Comparison of ENCODE assay signal across 9 cellular contexts in the genomic region with DNA sequence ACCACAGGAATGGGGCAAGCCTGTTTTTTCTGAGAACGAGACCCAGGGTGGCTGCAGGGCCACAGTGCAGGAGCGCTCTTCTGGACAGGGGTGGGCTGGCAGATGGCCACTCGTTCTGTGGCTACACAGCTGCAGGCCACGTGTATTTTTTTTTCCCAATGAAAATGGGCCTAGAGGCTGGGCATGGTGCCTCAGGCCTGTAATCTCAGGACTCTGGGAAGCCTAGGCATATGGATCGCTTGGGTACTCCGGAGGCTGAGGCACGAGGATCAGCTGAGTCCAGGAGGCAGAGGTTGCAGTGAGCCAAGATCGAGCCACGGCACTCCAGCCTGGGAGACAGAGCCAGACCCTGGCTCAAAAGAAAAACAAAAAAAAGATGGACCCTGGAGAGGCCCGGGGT. TPM values are rescaled to one million over a fixed set of nuclear protein-coding genes. Genes with fewer than 3 reads are reported as not detected.
DNase-seq lines count a peak whose midpoint lies in the region; ATAC-seq and TF ChIP-seq lines count a peak whose summit lies in the region.
"Had no signal": no experiment of that assay in that cellular context is flagged by ENCODE, and none has a peak within 500 bp of the region (broad histone marks: within the 10 kb centered on the region; RNA-seq: fewer than 3 reads in every experiment).

No MANE protein-coding gene starts in this region.

- no peak for TF ChIP-seq CTCF in WERI-Rb-1 (IDR thresholded peaks at IDR 0.05; ENCODE audit: low read depth, low read length)
- no peak for TF ChIP-seq CTCF in hepatocyte (IDR thresholded peaks at IDR 0.05; ENCODE audit: poor library complexity)
- no peak for TF ChIP-seq CTCF in suprapubic skin (IDR thresholded peaks at IDR 0.05)

- ATAC-seq in activated CD4-positive, alpha-beta T cell treated with anti-CD3 and anti-CD28 coated beads for 36 hours, result no peak
- ATAC-seq in HG02678 (IDR thresholded peaks at IDR 0.05; ENCODE audit: unreplicated experiment), result no peak

- H4K20me1 ChIP-seq in hepatocyte (ENCODE audit: insufficient read depth, poor library complexity, severe bottlenecking), result peaks cover 3% of the 10 kb centered on the region

- H3K27me3 ChIP-seq in WERI-Rb-1 (ENCODE audit: insufficient read depth, low read depth, severe bottlenecking) (no peaks in the 10 kb centered on the region), hepatocyte (no peaks in the 10 kb centered on the region), suprapubic skin (no peaks in the 10 kb centered on the region)

- no peak overlapping the region for H3K27ac Mint-ChIP-seq in activated CD4-positive, alpha-beta T cell treated with anti-CD3 and anti-CD28 coated beads for 36 hours

- no peak for TF ChIP-seq POLR2A in suprapubic skin (IDR thresholded peaks at IDR 0.05)

- no peak for DNase-seq in activated CD4-positive, alpha-beta T cell treated with anti-CD3 and anti-CD28 coated beads for 36 hours
- no peak for DNase-seq in activated CD4-positive, alpha-beta T cell treated with anti-CD3 and anti-CD28 coated beads for 48 hours
- DNase-seq in WERI-Rb-1, result peak; percentile 23
- DNase-seq in hepatocyte (ENCODE audit: low spot score), result no peak
- DNase-seq in suprapubic skin (ENCODE audit: low spot score in 2 of 2), result no peak
- DNase-seq in stimulated activated CD4-positive, alpha-beta T cell treated with anti-CD3 and anti-CD28 coated beads, Interleukin-1b, Interleukin-23, amount 100 ng/mL, for 48 hours, result no peak
- no peak for DNase-seq in hippocampal formation (lab: John Stamatoyannopoulos, UW)

- intact Hi-C loops in activated CD4-positive, alpha-beta T cell treated with anti-CD3 and anti-CD28 coated beads for 36 hours (cut with DNase I, micrococcal nuclease), result loop anchor here in 1 of 2 experiments (1.0 kb wide), 3 partner anchors 28 to 86 kb away; a partner anchor contains a TSS

- no peaks in the 10 kb centered on the region for H3K9me3 ChIP-seq in WERI-Rb-1 (ENCODE audit: severe bottlenecking)
- H3K9me3 ChIP-seq in hepatocyte (ENCODE audit: low read depth), result no peaks in the 10 kb centered on the region
- no peaks in the 10 kb centered on the region for H3K9me3 ChIP-seq in suprapubic skin

- CTCF ChIA-PET in activated CD4-positive, alpha-beta T cell treated with anti-CD3 and anti-CD28 coated beads for 36 hours (lab: Charles Lee), result interaction anchor here (0.6 to 1.9 kb wide), 3 partner anchors 19 to 44 kb away, joined by 3 to 8 read pairs (median 3); no protein-coding TSS in a partner anchor

- peak overlapping the region; percentile 59; the same call in 1 of the 2 replicates for H3K27ac ChIP-seq in WERI-Rb-1
- no peak overlapping the region for H3K27ac ChIP-seq in hepatocyte
- H3K27ac ChIP-seq in suprapubic skin, result peak overlapping the region; percentile 16

- peaks cover 18% of the 10 kb centered on the region for H3K4me1 Mint-ChIP-seq in activated CD4-positive, alpha-beta T cell treated with anti-CD3 and anti-CD28 coated beads for 36 hours

- no peak overlapping the region for H2AFZ ChIP-seq in hepatocyte

- peak overlapping the region; percentile 91 for H3K4me2 ChIP-seq in hepatocyte

- no peaks in the 10 kb centered on the region for H3K9me3 Mint-ChIP-seq in activated CD4-positive, alpha-beta T cell treated with anti-CD3 and anti-CD28 coated beads for 36 hours (ENCODE audit: low read depth)

- H3K4me3 ChIP-seq in WERI-Rb-1 (ENCODE audit: low read depth, low read length), result peak overlapping the region; percentile 81
- H3K4me3 ChIP-seq in hepatocyte, result no peak overlapping the region
- H3K4me3 ChIP-seq in suprapubic skin, result peak overlapping the region; percentile 51

- H3K9me2 ChIP-seq in hepatocyte (replicated peaks; ENCODE audit: insufficient read depth), result no peaks in the 10 kb centered on the region

- 52% methylated on average over 10 of the region's 10 CpGs for WGBS in hepatocyte (ENCODE audit: low lambda C conversion rate, missing lambda C conversion rate)
- 25% methylated on average over 9 of the region's 10 CpGs for WGBS in suprapubic skin

- peaks cover 7% of the 10 kb centered on the region for H3K4me1 ChIP-seq in hepatocyte (ENCODE audit: insufficient read depth)
- H3K4me1 ChIP-seq in suprapubic skin, result peaks cover 23% of the 10 kb centered on the region

- peaks cover 46% of the 10 kb centered on the region for H3K79me2 ChIP-seq in hepatocyte

- peak overlapping the region; percentile 63 for H3K4me3 Mint-ChIP-seq in activated CD4-positive, alpha-beta T cell treated with anti-CD3 and anti-CD28 coated beads for 36 hours

- H3K36me3 ChIP-seq in WERI-Rb-1 (peaks cover 6% of the 10 kb centered on the region), hepatocyte (replicated peaks; ENCODE audit: insufficient read depth, low read depth) (no peaks in the 10 kb centered on the region), suprapubic skin (peaks cover 49% of the 10 kb centered on the region)

- no peak for TF ChIP-seq EP300 in suprapubic skin (IDR thresholded peaks at IDR 0.05)

- no peaks in the 10 kb centered on the region for H3K27me3 Mint-ChIP-seq in activated CD4-positive, alpha-beta T cell treated with anti-CD3 and anti-CD28 coated beads for 36 hours

- POLR2A ChIA-PET in activated CD4-positive, alpha-beta T cell treated with anti-CD3 and anti-CD28 coated beads for 36 hours (lab: Charles Lee), result interaction anchor here (0.6 to 1.4 kb wide), 3 partner anchors 18 to 51 kb away, joined by 3 to 5 read pairs (median 4); no protein-coding TSS in a partner anchor

- no peaks in the 10 kb centered on the region for H3K36me3 Mint-ChIP-seq in activated CD4-positive, alpha-beta T cell treated with anti-CD3 and anti-CD28 coated beads for 36 hours (ENCODE audit: low read depth)

RNA-seq across cellular contexts. Expression of a gene that starts 6.8 kb away (rescaled TPM):
- 10 to 100 TPM; 31.3 to 32.8 TPM for total RNA-seq in activated CD4-positive, alpha-beta T cell treated with anti-CD3 and anti-CD28 coated beads for 36 hours
- total RNA-seq in hepatocyte (5.5 and 10.3 TPM in 2 replicates), suprapubic skin (10 to 100 TPM; 13.0 to 81.0 (median 33.4) TPM)
- 8.5 and 9.6 TPM in 2 replicates for polyA plus RNA-seq in hepatocyte

RNA-seq across cellular contexts. Expression of a gene that starts 12.8 kb away (rescaled TPM):
- 10 to 100 TPM; 11.9 to 15.5 TPM for total RNA-seq in activated CD4-positive, alpha-beta T cell treated with anti-CD3 and anti-CD28 coated beads for 36 hours
- total RNA-seq in hepatocyte, result 16.0 and 17.3 TPM in 2 replicates
- polyA plus RNA-seq in hepatocyte, result 24.0 and 36.6 TPM in 2 replicates
- total RNA-seq in suprapubic skin, result 10 to 100 TPM; 13.1 to 41.0 (median 29.3) TPM

RNA-seq across cellular contexts. Expression of a gene that starts 23.1 kb away (rescaled TPM):
- total RNA-seq in activated CD4-positive, alpha-beta T cell treated with anti-CD3 and anti-CD28 coated beads for 36 hours, result not detected
- total RNA-seq in hepatocyte, result 2.0 and 2.5 TPM in 2 replicates
- polyA plus RNA-seq in hepatocyte, result not detected in 2 replicates
- 1 to 10 TPM in 1 of 4 donors, not detected in 3; 1.3 TPM for total RNA-seq in suprapubic skin
- total RNA-seq: Daoy had no signal

RNA-seq across cellular contexts. Expression of a gene that starts 36.6 kb away (rescaled TPM):
- total RNA-seq in activated CD4-positive, alpha-beta T cell treated with anti-CD3 and anti-CD28 coated beads for 36 hours, result 1 to 10 TPM in 1 of 2 experiments, under 1 TPM in 1; 0.70 to 1.6 TPM
- total RNA-seq in hepatocyte (0.33 and 0.64 TPM in 2 replicates), suprapubic skin (1 to 10 TPM in 1 of 4 donors, under 1 TPM in 2, not detected in 1; 0.34 to 3.5 (median 0.39) TPM)
- polyA plus RNA-seq in hepatocyte, result 1.6 and 4.6 TPM in 2 replicates
- total RNA-seq: Daoy had no signal

RNA-seq across cellular contexts. Expression of a gene that starts 56.0 kb away (rescaled TPM):
- 10 to 100 TPM; 16.3 to 17.4 TPM for total RNA-seq in activated CD4-positive, alpha-beta T cell treated with anti-CD3 and anti-CD28 coated beads for 36 hours
- 70.1 and 76.6 TPM in 2 replicates for total RNA-seq in hepatocyte
- 133 and 161 TPM in 2 replicates for polyA plus RNA-seq in hepatocyte
- total RNA-seq in suprapubic skin, result 10 to 100 TPM; 53.7 to 84.0 (median 69.5) TPM
